ENCODE assay signal across 1 cellular context in the genomic region with DNA sequence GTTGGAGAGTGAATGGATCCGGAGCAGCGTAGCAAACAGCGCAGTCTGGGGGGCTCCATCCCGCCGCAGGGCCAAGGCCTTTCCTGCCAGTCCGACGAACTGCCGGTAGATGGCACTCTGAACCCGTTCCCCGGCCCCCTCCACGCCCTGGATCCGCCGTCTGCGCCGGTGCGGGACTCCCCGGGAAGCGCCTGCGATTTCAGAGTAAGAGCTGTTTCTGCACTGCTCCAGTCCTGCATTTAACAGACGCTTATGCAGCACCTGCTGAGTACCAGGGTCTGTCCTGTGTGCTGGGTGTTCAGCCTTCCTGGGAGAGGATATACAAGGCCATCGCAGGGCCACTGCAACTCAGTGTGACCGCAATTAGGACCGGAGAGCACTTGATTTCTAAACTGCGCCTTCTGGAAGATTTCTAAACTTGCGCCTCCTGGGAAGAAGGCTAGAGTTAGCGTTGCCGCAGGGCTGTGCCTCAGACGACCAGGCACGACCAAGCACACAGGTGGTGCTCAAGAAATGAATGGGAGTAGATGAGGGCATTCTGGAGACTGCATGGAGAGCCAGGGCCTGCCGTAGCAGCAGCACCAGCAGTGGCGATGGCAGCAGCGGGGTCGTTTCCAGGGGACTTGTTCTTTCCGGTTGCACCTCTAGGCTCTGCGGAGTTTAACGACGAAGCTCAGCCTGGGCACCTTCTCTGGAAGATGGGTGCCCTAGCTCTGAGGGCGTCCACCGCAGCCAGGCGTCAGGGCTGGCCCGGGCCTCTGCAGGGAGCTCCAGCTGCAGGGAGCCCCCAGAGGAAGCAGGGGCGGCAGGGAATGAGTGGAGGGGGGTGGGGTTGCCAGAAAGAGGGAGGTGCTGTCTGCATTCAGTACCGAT.
A peak's percentile ranks its signal among the peaks of the same experiment; 100 is the strongest.
TF ChIP-seq lines count a peak whose summit lies in the region.

No MANE protein-coding gene starts in this region.

TF ChIP-seq in WTC11, 78 proteins besides CTCF, POLR2A, EP300 and RAD21:
- TF ChIP-seq, protein P1, sequence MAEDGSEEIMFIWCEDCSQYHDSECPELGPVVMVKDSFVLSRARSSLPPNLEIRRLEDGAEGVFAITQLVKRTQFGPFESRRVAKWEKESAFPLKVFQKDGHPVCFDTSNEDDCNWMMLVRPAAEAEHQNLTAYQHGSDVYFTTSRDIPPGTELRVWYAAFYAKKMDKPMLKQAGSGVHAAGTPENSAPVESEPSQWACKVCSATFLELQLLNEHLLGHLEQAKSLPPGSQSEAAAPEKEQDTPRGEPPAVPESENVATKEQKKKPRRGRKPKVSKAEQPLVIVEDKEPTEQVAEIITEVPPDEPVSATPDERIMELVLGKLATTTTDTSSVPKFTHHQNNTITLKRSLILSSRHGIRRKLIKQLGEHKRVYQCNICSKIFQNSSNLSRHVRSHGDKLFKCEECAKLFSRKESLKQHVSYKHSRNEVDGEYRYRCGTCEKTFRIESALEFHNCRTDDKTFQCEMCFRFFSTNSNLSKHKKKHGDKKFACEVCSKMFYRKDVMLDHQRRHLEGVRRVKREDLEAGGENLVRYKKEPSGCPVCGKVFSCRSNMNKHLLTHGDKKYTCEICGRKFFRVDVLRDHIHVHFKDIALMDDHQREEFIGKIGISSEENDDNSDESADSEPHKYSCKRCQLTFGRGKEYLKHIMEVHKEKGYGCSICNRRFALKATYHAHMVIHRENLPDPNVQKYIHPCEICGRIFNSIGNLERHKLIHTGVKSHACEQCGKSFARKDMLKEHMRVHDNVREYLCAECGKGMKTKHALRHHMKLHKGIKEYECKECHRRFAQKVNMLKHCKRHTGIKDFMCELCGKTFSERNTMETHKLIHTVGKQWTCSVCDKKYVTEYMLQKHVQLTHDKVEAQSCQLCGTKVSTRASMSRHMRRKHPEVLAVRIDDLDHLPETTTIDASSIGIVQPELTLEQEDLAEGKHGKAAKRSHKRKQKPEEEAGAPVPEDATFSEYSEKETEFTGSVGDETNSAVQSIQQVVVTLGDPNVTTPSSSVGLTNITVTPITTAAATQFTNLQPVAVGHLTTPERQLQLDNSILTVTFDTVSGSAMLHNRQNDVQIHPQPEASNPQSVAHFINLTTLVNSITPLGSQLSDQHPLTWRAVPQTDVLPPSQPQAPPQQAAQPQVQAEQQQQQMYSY (CRISPR knock-in tag; IDR thresholded peaks at IDR 0.05), result no peak
- TF ChIP-seq, protein P2, sequence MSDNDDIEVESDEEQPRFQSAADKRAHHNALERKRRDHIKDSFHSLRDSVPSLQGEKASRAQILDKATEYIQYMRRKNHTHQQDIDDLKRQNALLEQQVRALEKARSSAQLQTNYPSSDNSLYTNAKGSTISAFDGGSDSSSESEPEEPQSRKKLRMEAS (CRISPR knock-in tag; IDR thresholded peaks at IDR 0.05), result peak; percentile 44; the same call in 1 of the 2 replicates
- TF ChIP-seq, protein P3, sequence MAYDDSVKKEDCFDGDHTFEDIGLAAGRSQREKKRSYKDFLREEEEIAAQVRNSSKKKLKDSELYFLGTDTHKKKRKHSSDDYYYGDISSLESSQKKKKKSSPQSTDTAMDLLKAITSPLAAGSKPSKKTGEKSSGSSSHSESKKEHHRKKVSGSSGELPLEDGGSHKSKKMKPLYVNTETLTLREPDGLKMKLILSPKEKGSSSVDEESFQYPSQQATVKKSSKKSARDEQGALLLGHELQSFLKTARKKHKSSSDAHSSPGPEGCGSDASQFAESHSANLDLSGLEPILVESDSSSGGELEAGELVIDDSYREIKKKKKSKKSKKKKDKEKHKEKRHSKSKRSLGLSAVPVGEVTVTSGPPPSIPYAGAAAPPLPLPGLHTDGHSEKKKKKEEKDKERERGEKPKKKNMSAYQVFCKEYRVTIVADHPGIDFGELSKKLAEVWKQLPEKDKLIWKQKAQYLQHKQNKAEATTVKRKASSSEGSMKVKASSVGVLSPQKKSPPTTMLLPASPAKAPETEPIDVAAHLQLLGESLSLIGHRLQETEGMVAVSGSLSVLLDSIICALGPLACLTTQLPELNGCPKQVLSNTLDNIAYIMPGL (CRISPR knock-in tag; IDR thresholded peaks at IDR 0.05), result 0 out of 2 replicates have a peak, but pooled peaks have one; percentile 15
- TF ChIP-seq ATF1 (CRISPR knock-in tag; IDR thresholded peaks at IDR 0.05) (no peak), FOXP1 (CRISPR knock-in tag; IDR thresholded peaks at IDR 0.05; ENCODE audit: borderline replicate concordance) (0 out of 2 replicates have a peak, but pooled peaks have one; percentile 14), ELF4 (CRISPR knock-in tag; IDR thresholded peaks at IDR 0.05; ENCODE audit: low read depth) (no peak), ZNF423 (CRISPR knock-in tag; IDR thresholded peaks at IDR 0.05) (0 out of 2 replicates have a peak, but pooled peaks have one; percentile 18)
- TF ChIP-seq, protein P4, sequence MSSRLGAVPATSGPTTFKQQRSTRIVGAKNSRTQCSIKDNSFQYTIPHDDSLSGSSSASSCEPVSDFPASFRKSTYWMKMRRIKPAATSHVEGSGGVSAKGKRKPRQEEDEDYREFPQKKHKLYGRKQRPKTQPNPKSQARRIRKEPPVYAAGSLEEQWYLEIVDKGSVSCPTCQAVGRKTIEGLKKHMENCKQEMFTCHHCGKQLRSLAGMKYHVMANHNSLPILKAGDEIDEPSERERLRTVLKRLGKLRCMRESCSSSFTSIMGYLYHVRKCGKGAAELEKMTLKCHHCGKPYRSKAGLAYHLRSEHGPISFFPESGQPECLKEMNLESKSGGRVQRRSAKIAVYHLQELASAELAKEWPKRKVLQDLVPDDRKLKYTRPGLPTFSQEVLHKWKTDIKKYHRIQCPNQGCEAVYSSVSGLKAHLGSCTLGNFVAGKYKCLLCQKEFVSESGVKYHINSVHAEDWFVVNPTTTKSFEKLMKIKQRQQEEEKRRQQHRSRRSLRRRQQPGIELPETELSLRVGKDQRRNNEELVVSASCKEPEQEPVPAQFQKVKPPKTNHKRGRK (CRISPR knock-in tag; IDR thresholded peaks at IDR 0.05; ENCODE audit: borderline replicate concordance), result no peak
